Comparison of ENCODE assay signal across 17 cellular contexts in the genomic region with DNA sequence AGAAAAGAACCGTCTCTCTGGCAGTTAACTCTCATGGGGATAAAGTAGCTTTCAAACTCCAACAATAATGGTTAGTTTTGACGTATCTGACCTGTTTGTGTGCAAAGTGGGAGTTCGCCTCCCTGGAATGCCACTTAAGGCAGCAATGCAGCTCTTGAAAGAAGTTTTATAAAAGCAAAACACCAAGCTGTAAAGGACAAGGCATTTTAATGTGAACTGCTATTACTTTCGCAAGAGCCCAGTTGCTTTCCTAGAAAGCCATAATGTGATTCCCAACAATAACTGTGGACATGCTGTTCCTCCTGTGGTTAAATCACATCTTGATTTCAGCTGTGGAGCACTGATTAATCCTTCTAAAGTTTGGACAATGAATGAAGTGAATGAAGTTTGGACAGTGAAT.
DNase-seq lines count a peak whose midpoint lies in the region; ATAC-seq and TF ChIP-seq lines count a peak whose summit lies in the region.
"Had no signal": no experiment of that assay in that cellular context is flagged by ENCODE, and none has a peak within 500 bp of the region (broad histone marks: within the 10 kb centered on the region; RNA-seq: fewer than 3 reads in every experiment).

No MANE protein-coding gene starts in this region.

- CTCF ChIA-PET in SK-N-SH (lab: Yijun Ruan, JAX), result interaction anchor here (0.6 to 1.8 kb wide), 3 partner anchors 81 to 610 kb away, joined by 3 to 5 read pairs (median 4); no protein-coding TSS in a partner anchor
- CTCF ChIA-PET in OCI-LY7 (lab: Charles Lee; ENCODE audit: unreplicated experiment), result no interaction called here

- H3K9me2 ChIP-seq in SK-N-SH (no peaks in the 10 kb centered on the region), OCI-LY7 (ENCODE audit: insufficient read depth, low read length) (no peaks in the 10 kb centered on the region)

- DNase-seq in SK-N-SH (no peak), amniotic epithelial cell (ENCODE audit: low read depth) (peak; percentile 83), iris pigment epithelial cell (ENCODE audit: low read depth) (peak; percentile 35), OCI-LY7 (ENCODE audit: low spot score) (no peak), NOMO-1 treated with DMSO at 0.1 percent for 48 hours (lab: John Stamatoyannopoulos, UW; ENCODE audit: unreplicated experiment) (no peak), G401 (ENCODE audit: low spot score) (no peak)
- DNase-seq: CD4-positive, alpha-beta memory T cell; colonic mucosa; H7; NCI-H2029; retina; stimulated activated CD4-positive, alpha-beta T cell treated with anti-CD3 and anti-CD28 coated beads, Interleukin-4, amount 100 ng/mL, for 1 hour had no signal

- no peaks in the 10 kb centered on the region for H3F3A ChIP-seq in SK-N-SH (replicated peaks; ENCODE audit: insufficient read depth)

- intact Hi-C loops in OCI-LY7 (cut with micrococcal nuclease; ENCODE audit: unreplicated experiment), result no loop called here

- H3K4me2 ChIP-seq in SK-N-SH (no peak overlapping the region), skeletal muscle satellite cell (ENCODE audit: low read length) (peak overlapping the region; percentile 6), OCI-LY7 (ENCODE audit: low read length) (no peak overlapping the region)

- POLR2A ChIA-PET in SK-N-SH (lab: Yijun Ruan, JAX) (no interaction called here), OCI-LY7 (lab: Charles Lee) (no interaction called here)

- no peaks in the 10 kb centered on the region for H3K9me3 ChIP-seq in SK-N-SH
- H3K9me3 ChIP-seq in skeletal muscle satellite cell (replicated peaks; ENCODE audit: low read length), result no peaks in the 10 kb centered on the region
- no peaks in the 10 kb centered on the region for H3K9me3 ChIP-seq in OCI-LY7 (ENCODE audit: low read length)
- H3K9me3 ChIP-seq: colonic mucosa had no signal

- TF ChIP-seq RAD21 in SK-N-SH (IDR thresholded peaks at IDR 0.05; ENCODE audit: low read length), result no peak

- H2AFZ ChIP-seq in SK-N-SH (ENCODE audit: low read depth), result no peak overlapping the region
- no peak overlapping the region for H2AFZ ChIP-seq in OCI-LY7 (ENCODE audit: low read length)

- H3K4me3 ChIP-seq in SK-N-SH (ENCODE audit: low read depth in 2 of 2, low read length in 1 of 2) (no peak overlapping the region), skeletal muscle satellite cell (ENCODE audit: low read length) (no peak overlapping the region), OCI-LY7 (ENCODE audit: low read depth, low read length, poor library complexity, severe bottlenecking) (no peak overlapping the region)
- H3K4me3 ChIP-seq: colonic mucosa, GM12878 had no signal

- TF ChIP-seq CTCF in SK-N-SH (IDR thresholded peaks at IDR 0.05) (no peak), OCI-LY7 (conservative IDR thresholded peaks at IDR 0.05; ENCODE audit: low read length) (no peak)

- H3K79me2 ChIP-seq in SK-N-SH (ENCODE audit: insufficient read depth), result no peaks in the 10 kb centered on the region
- no peaks in the 10 kb centered on the region for H3K79me2 ChIP-seq in OCI-LY7 (ENCODE audit: insufficient read depth, low read depth, low read length)

- H4K20me1 ChIP-seq in SK-N-SH (ENCODE audit: insufficient read depth) (no peaks in the 10 kb centered on the region), OCI-LY7 (ENCODE audit: insufficient read depth, low read length) (no peaks in the 10 kb centered on the region)

- H3K27me3 ChIP-seq in SK-N-SH (ENCODE audit: insufficient read depth), result no peaks in the 10 kb centered on the region
- no peaks in the 10 kb centered on the region for H3K27me3 ChIP-seq in skeletal muscle satellite cell (ENCODE audit: control insufficient read depth, insufficient read depth, low read length)
- H3K27me3 ChIP-seq: colonic mucosa had no signal

- H3K36me3 ChIP-seq in SK-N-SH (replicated peaks in 1 of 2; ENCODE audit: control insufficient read depth in 1 of 2, insufficient read depth in 2 of 2, low read length in 1 of 2) (no peaks in the 10 kb centered on the region), skeletal muscle satellite cell (ENCODE audit: insufficient read depth, low read length) (no peaks in the 10 kb centered on the region), OCI-LY7 (ENCODE audit: insufficient read depth, low read length) (no peaks in the 10 kb centered on the region)
- H3K36me3 ChIP-seq: colonic mucosa had no signal

- in situ Hi-C loops in G401 (cut with HindIII; ENCODE audit: low sequenced_read_pairs), result no loop called here

- H3K4me1 ChIP-seq in SK-N-SH (ENCODE audit: control insufficient read depth in 1 of 2, insufficient read depth in 2 of 2, low read depth in 1 of 2, low read length in 1 of 2), result peaks cover 0 to 17% of the 10 kb centered on the region in 2 experiments; a peak in 2 of 4 replicates
- H3K4me1 ChIP-seq in skeletal muscle satellite cell (ENCODE audit: control insufficient read depth, insufficient read depth, low read length), result peaks cover 28% of the 10 kb centered on the region
- H3K4me1 ChIP-seq in OCI-LY7 (ENCODE audit: insufficient read depth, low read length, poor library complexity, severe bottlenecking), result no peaks in the 10 kb centered on the region
- H3K4me1 ChIP-seq: colonic mucosa had no signal

- H3K27ac ChIP-seq in SK-N-SH (ENCODE audit: low read depth in 2 of 2, low read length in 1 of 2) (no peak overlapping the region), OCI-LY7 (ENCODE audit: low read depth, low read length, poor library complexity, severe bottlenecking) (no peak overlapping the region)
- H3K27ac ChIP-seq: 22Rv1, colonic mucosa had no signal

- TF ChIP-seq EP300 in SK-N-SH (IDR thresholded peaks at IDR 0.05; ENCODE audit: borderline replicate concordance in 1 of 2, low read depth in 1 of 2, low read length in 1 of 2), result no peak

- BruUV-seq in OCI-LY7 (replicated peaks; lab: Mats Ljungman, UMichigan), result no TSS peak

- H3K9ac ChIP-seq in SK-N-SH (no peak overlapping the region), skeletal muscle satellite cell (ENCODE audit: low read depth, low read length) (no peak overlapping the region)

- WGBS in SK-N-SH (ENCODE audit: low lambda C conversion rate), result 61% methylated on average over 4 of the region's 4 CpGs

- no peak for ATAC-seq in SK-N-SH treated with all-trans-retinoic acid at 6 μM for 48 hours
- ATAC-seq: GM12878, Panc1 had no signal

TF ChIP-seq in SK-N-SH treated with all-trans-retinoic acid at 6 μM for 48 hours, 23 proteins besides CTCF, POLR2A, EP300 and RAD21:
- TF ChIP-seq GLIS3 (CRISPR knock-in tag; IDR thresholded peaks at IDR 0.05) (no peak), OSR1 (CRISPR knock-in tag; IDR thresholded peaks at IDR 0.05) (no peak), ZC3H10 (CRISPR knock-in tag; IDR thresholded peaks at IDR 0.05) (no peak), ISL1 (CRISPR knock-in tag; IDR thresholded peaks at IDR 0.05) (peak; percentile 47)

TF ChIP-seq in SK-N-SH, 30 proteins besides CTCF, POLR2A, EP300 and RAD21:
- TF ChIP-seq, protein P1, sequence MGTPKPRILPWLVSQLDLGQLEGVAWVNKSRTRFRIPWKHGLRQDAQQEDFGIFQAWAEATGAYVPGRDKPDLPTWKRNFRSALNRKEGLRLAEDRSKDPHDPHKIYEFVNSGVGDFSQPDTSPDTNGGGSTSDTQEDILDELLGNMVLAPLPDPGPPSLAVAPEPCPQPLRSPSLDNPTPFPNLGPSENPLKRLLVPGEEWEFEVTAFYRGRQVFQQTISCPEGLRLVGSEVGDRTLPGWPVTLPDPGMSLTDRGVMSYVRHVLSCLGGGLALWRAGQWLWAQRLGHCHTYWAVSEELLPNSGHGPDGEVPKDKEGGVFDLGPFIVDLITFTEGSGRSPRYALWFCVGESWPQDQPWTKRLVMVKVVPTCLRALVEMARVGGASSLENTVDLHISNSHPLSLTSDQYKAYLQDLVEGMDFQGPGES (IDR thresholded peaks at IDR 0.05; ENCODE audit: low read depth, low read length), result no peak
- TF ChIP-seq TAF1 (IDR thresholded peaks at IDR 0.05; ENCODE audit: borderline replicate concordance, low read depth, low read length) (no peak), TEAD4 (IDR thresholded peaks at IDR 0.05; ENCODE audit: borderline replicate concordance, insufficient read depth) (no peak), FOXM1 (IDR thresholded peaks at IDR 0.05; ENCODE audit: low read depth) (no peak), YY1 (IDR thresholded peaks at IDR 0.05; ENCODE audit: low read depth) (no peak), POLR2AphosphoS5 (IDR thresholded peaks at IDR 0.05; ENCODE audit: low read depth, low read length) (no peak), CHD2 (IDR thresholded peaks at IDR 0.05; ENCODE audit: low read length, partially characterized antibody) (no peak), FOXJ3 (CRISPR knock-in tag; IDR thresholded peaks at IDR 0.05) (no peak), RFX5 (IDR thresholded peaks at IDR 0.05; ENCODE audit: low read length) (no peak), RCOR1 (IDR thresholded peaks at IDR 0.05; ENCODE audit: low read length) (no peak)
- TF ChIP-seq, protein P2, sequence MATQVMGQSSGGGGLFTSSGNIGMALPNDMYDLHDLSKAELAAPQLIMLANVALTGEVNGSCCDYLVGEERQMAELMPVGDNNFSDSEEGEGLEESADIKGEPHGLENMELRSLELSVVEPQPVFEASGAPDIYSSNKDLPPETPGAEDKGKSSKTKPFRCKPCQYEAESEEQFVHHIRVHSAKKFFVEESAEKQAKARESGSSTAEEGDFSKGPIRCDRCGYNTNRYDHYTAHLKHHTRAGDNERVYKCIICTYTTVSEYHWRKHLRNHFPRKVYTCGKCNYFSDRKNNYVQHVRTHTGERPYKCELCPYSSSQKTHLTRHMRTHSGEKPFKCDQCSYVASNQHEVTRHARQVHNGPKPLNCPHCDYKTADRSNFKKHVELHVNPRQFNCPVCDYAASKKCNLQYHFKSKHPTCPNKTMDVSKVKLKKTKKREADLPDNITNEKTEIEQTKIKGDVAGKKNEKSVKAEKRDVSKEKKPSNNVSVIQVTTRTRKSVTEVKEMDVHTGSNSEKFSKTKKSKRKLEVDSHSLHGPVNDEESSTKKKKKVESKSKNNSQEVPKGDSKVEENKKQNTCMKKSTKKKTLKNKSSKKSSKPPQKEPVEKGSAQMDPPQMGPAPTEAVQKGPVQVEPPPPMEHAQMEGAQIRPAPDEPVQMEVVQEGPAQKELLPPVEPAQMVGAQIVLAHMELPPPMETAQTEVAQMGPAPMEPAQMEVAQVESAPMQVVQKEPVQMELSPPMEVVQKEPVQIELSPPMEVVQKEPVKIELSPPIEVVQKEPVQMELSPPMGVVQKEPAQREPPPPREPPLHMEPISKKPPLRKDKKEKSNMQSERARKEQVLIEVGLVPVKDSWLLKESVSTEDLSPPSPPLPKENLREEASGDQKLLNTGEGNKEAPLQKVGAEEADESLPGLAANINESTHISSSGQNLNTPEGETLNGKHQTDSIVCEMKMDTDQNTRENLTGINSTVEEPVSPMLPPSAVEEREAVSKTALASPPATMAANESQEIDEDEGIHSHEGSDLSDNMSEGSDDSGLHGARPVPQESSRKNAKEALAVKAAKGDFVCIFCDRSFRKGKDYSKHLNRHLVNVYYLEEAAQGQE (IDR thresholded peaks at IDR 0.05; ENCODE audit: low read depth, low read length), result no peak

Comparison
In these comparisons a context has a peak if more than half of its experiments do, and no peak if none do; other contexts are left out.
1. DNase-seq: peak in amniotic epithelial cell (single experiment) and iris pigment epithelial cell (single experiment); none in SK-N-SH (single experiment), OCI-LY7 (single experiment), NOMO-1 treated with DMSO at 0.1 percent for 48 hours (single experiment) and G401 (single experiment).